Comparison of ENCODE assay signal across 1 cellular context in genomic region chr14:70907996-70908917, GRCh38.
TF ChIP-seq lines count a peak whose summit lies in the region.

No MANE protein-coding gene starts in this region.

TF ChIP-seq in GM12878, 131 proteins besides CTCF, POLR2A, EP300 and RAD21 (continued from another document):
- TF ChIP-seq CEBPZ (IDR thresholded peaks at IDR 0.05; ENCODE audit: low read depth, low read length): no peak
- TF ChIP-seq RAD51 (IDR thresholded peaks at IDR 0.05): no peak
- TF ChIP-seq YY1 (IDR thresholded peaks at IDR 0.05; ENCODE audit: low read depth, low read length): no peak
- no peak for TF ChIP-seq PRDM15 (CRISPR knock-in tag; IDR thresholded peaks at IDR 0.05)
- no peak for TF ChIP-seq ATF2 (IDR thresholded peaks at IDR 0.05; ENCODE audit: low read length)
- TF ChIP-seq WRNIP1 (IDR thresholded peaks at IDR 0.05; ENCODE audit: borderline replicate concordance, low read depth, low read length): 0 out of 2 replicates have a peak, but pooled peaks have one; percentile 43
- TF ChIP-seq SMARCA5 (IDR thresholded peaks at IDR 0.05): 0 out of 2 replicates have a peak, but pooled peaks have one; percentile 39
- no peak for TF ChIP-seq ZBTB33 (IDR thresholded peaks at IDR 0.05)
- peak; percentile 38 for TF ChIP-seq POLR2AphosphoS5 (IDR thresholded peaks at IDR 0.05; ENCODE audit: low read length)
- peak; percentile 75 for TF ChIP-seq LARP7 (IDR thresholded peaks at IDR 0.05)
- TF ChIP-seq RB1 (IDR thresholded peaks at IDR 0.05; ENCODE audit: borderline replicate concordance): no peak
- TF ChIP-seq IKZF1 (conservative IDR thresholded peaks at IDR 0.05): peak; percentile 79
- TF ChIP-seq ZNF207 (IDR thresholded peaks at IDR 0.05; ENCODE audit: borderline replicate concordance): 0 out of 2 replicates have a peak, but pooled peaks have one; percentile 57
- TF ChIP-seq GATAD2B (conservative IDR thresholded peaks at IDR 0.05; ENCODE audit: low read depth): peak; percentile 79
- TF ChIP-seq ZNF384 (IDR thresholded peaks at IDR 0.05; ENCODE audit: borderline replicate concordance, low read depth, low read length): no peak
- peak; percentile 57 for TF ChIP-seq DPF2 (IDR thresholded peaks at IDR 0.05)
- TF ChIP-seq NR2F1 (conservative IDR thresholded peaks at IDR 0.05): peak; percentile 69
- 0 out of 3 replicates have a peak, but pooled peaks have one; percentile 1 for TF ChIP-seq POU2F2 (IDR thresholded peaks at IDR 0.05; ENCODE audit: borderline replicate concordance, low read depth, low read length)
- 0 out of 2 replicates have a peak, but pooled peaks have one; percentile 61 for TF ChIP-seq ZSCAN29 (IDR thresholded peaks at IDR 0.05)
